ENCODE assay signal across 10 cellular contexts in the genomic region with DNA sequence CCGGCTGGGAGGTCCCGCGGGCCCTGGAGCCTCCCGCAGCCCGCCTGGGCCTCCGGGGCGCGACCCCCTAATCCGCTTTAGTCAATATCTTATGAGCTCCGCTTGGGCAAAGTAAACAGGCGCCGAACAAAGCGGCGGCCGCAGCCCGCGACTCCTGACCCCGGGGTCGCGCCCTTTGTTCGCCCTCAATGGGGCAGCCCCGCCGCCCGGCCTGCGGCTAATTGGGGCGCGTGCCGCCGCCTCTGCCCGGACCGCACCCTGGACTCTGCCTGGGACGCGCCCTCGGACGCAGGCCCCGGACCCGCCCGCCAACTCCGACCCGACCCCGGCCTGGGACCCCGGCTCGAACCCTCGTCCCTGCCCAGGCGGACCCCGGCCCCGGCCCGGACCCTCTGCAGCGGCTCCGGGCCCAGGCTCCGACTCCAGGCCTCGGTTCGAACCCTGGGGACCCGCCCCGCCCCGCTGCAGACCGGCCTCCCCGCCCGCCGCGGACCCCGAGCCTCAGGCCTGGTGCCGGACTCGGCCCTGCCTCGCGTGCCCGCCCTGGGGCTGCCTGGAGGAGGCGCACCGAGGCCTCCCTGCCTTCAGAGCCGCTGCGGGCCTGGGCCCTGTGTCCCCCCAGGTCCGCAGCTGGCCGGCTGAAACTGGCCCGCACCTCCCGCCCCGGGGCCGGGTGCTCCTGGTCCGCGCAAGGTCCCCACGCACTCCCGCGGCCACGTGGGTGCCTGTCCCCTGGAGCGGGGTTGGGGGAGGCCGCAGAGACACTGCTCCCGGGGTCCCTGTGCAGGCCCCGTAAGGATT.
DNase-seq lines count a peak whose midpoint lies in the region; ATAC-seq, FAIRE-seq and TF ChIP-seq lines count a peak whose summit lies in the region.
"Had no signal": no experiment of that assay in that cellular context is flagged by ENCODE, and none has a peak within 500 bp of the region (broad histone marks: within the 10 kb centered on the region; RNA-seq: fewer than 3 reads in every experiment).

No MANE protein-coding gene starts in this region.

- H3K9me3 Mint-ChIP-seq in T-helper 2 cell treated with Interferon-gamma antibody and Interleukin-4, amounts not matched to agents 5 μg/mL and 100 μg/mL, for 36 hours = no peaks in the 10 kb centered on the region
- H3K9me3 Mint-ChIP-seq: effector memory CD8-positive, alpha-beta T cell had no signal

- ATAC-seq in HG03432 (IDR thresholded peaks at IDR 0.05; ENCODE audit: unreplicated experiment) = no peak
- ATAC-seq: effector memory CD8-positive, alpha-beta T cell had no signal

- H3K9ac ChIP-seq in HUES48 (ENCODE audit: low read depth, low read length) (no peak overlapping the region), colonic mucosa (ENCODE audit: low read depth in 2 of 2, low read length in 2 of 2) (no peak overlapping the region), kidney (ENCODE audit: low read length in 2 of 2) (no peak overlapping the region), skeletal muscle tissue (ENCODE audit: low read depth in 1 of 3, low read length in 3 of 3) (peak overlapping the region in 1 of 3 donors; percentile 9)
- H3K9ac ChIP-seq: BLaER1 treated with 17β-estradiol and CSF1 and Interleukin-3, amounts not matched to agents 10 nM and 100 nM had no signal

- H3K36me3 ChIP-seq in HUES48 (ENCODE audit: control insufficient read depth, insufficient read depth, low read length) = no peaks in the 10 kb centered on the region
- H3K36me3 ChIP-seq in colonic mucosa = no peaks in the 10 kb centered on the region
- H3K36me3 ChIP-seq in kidney (ENCODE audit: control insufficient read depth in 1 of 2, insufficient read depth in 2 of 2, low read length in 2 of 2) = no peaks in the 10 kb centered on the region
- H3K36me3 ChIP-seq in skeletal muscle tissue (ENCODE audit: control insufficient read depth in 3 of 3, insufficient read depth in 3 of 3, low read length in 3 of 3) = no peaks in the 10 kb centered on the region

- peaks cover 6% of the 10 kb centered on the region for H3K36me3 Mint-ChIP-seq in T-helper 2 cell treated with Interferon-gamma antibody and Interleukin-4, amounts not matched to agents 5 μg/mL and 100 μg/mL, for 36 hours (ENCODE audit: low read depth)

- DNase-seq in colonic mucosa (no peak), kidney (peak; percentile 76), DMS 273 (lab: John Stamatoyannopoulos, UW; ENCODE audit: unreplicated experiment) (no peak)
- DNase-seq in T-helper 2 cell treated with Interferon-gamma antibody and Interleukin-4, amounts not matched to agents 5 μg/mL and 100 μg/mL, for 36 hours (ENCODE audit: low spot score) = no peak
- DNase-seq in stimulated activated CD8-positive, alpha-beta memory T cell treated with anti-CD3 and anti-CD28 coated beads, Interleukin-4, amount 100 ng/mL, for 48 hours = no peak
- DNase-seq: effector memory CD8-positive, alpha-beta T cell had no signal

- H3K4me1 ChIP-seq in HUES48 (ENCODE audit: control insufficient read depth, insufficient read depth, low read length) (no peaks in the 10 kb centered on the region), colonic mucosa (peaks cover 6% of the 10 kb centered on the region), kidney (ENCODE audit: control insufficient read depth in 1 of 2, insufficient read depth in 1 of 2, low read depth in 1 of 2, low read length in 2 of 2) (peaks cover 27 to 28% of the 10 kb centered on the region in 2 donors), skeletal muscle tissue (ENCODE audit: control insufficient read depth in 3 of 3, insufficient read depth in 3 of 3, low read length in 3 of 3) (peaks cover 60 to 84% (median 62%) of the 10 kb centered on the region in 3 donors)

- no peak for FAIRE-seq in kidney (lab: Jason Lieb, UNC)

- H3K9me3 ChIP-seq in HUES48 (ENCODE audit: control insufficient read depth, insufficient read depth, low read length) (no peaks in the 10 kb centered on the region), colonic mucosa (no peaks in the 10 kb centered on the region), kidney (ENCODE audit: control insufficient read depth in 1 of 2, low read length in 2 of 2) (no peaks in the 10 kb centered on the region), skeletal muscle tissue (ENCODE audit: control insufficient read depth in 3 of 3, low read length in 3 of 3) (no peaks in the 10 kb centered on the region)
- H3K9me3 ChIP-seq: BLaER1 treated with 17β-estradiol and CSF1 and Interleukin-3, amounts not matched to agents 10 nM and 100 nM had no signal

- H3K27ac ChIP-seq in HUES48 (ENCODE audit: low read depth, low read length) (no peak overlapping the region), colonic mucosa (peak overlapping the region; percentile 16), kidney (ENCODE audit: low read depth in 2 of 2, low read length in 2 of 2) (peak overlapping the region; percentile 43 to 53), skeletal muscle tissue (ENCODE audit: low read depth, low read length) (peak overlapping the region; percentile 98)
- H3K27ac ChIP-seq: BLaER1 treated with 17β-estradiol and CSF1 and Interleukin-3, amounts not matched to agents 10 nM and 100 nM had no signal

- no peak overlapping the region for H3K27ac Mint-ChIP-seq in T-helper 2 cell treated with Interferon-gamma antibody and Interleukin-4, amounts not matched to agents 5 μg/mL and 100 μg/mL, for 36 hours

- H3K4me3 ChIP-seq in HUES48 (ENCODE audit: low read depth, low read length) (peak overlapping the region; percentile 13; the same call in 1 of the 2 replicates), colonic mucosa (no peak overlapping the region), kidney (ENCODE audit: low read length in 2 of 2) (no peak overlapping the region), skeletal muscle tissue (ENCODE audit: low read length in 3 of 3) (no peak overlapping the region)
- H3K4me3 ChIP-seq: BLaER1 treated with 17β-estradiol and CSF1 and Interleukin-3, amounts not matched to agents 10 nM and 100 nM had no signal

- H3K4me1 Mint-ChIP-seq in T-helper 2 cell treated with Interferon-gamma antibody and Interleukin-4, amounts not matched to agents 5 μg/mL and 100 μg/mL, for 36 hours (ENCODE audit: low read depth) = peaks cover 24% of the 10 kb centered on the region

- intact Hi-C loops in colonic mucosa (cut with DNase I) (no loop called here), kidney (cut with DNase I) (no loop called here)

- H3K27me3 Mint-ChIP-seq in T-helper 2 cell treated with Interferon-gamma antibody and Interleukin-4, amounts not matched to agents 5 μg/mL and 100 μg/mL, for 36 hours (ENCODE audit: low read depth) = no peaks in the 10 kb centered on the region

- H3K4me3 Mint-ChIP-seq in T-helper 2 cell treated with Interferon-gamma antibody and Interleukin-4, amounts not matched to agents 5 μg/mL and 100 μg/mL, for 36 hours = no peak overlapping the region
- H3K4me3 Mint-ChIP-seq: effector memory CD8-positive, alpha-beta T cell had no signal

- TF ChIP-seq CTCF in colonic mucosa (IDR thresholded peaks at IDR 0.05) = no peak
- no peak for TF ChIP-seq CTCF in kidney (IDR thresholded peaks at IDR 0.05; ENCODE audit: borderline replicate concordance, extremely low read depth, insufficient read depth)

- peaks cover 18% of the 10 kb centered on the region for H3K27me3 ChIP-seq in HUES48 (ENCODE audit: control insufficient read depth, insufficient read depth, low read length)
- no peaks in the 10 kb centered on the region for H3K27me3 ChIP-seq in colonic mucosa
- H3K27me3 ChIP-seq in skeletal muscle tissue (ENCODE audit: control insufficient read depth in 3 of 3, insufficient read depth in 3 of 3, low read length in 3 of 3) = no peaks in the 10 kb centered on the region
